8 cellular contexts compared by ENCODE assay signal in genomic region chr4:125317526-125317880, GRCh38. TPM values are rescaled to one million over a fixed set of nuclear protein-coding genes. Genes with fewer than 3 reads are reported as not detected.
DNase-seq lines count a peak whose midpoint lies in the region; ATAC-seq and TF ChIP-seq lines count a peak whose summit lies in the region.

No MANE protein-coding gene starts in this region.

- TF ChIP-seq CTCF in spleen (IDR thresholded peaks at IDR 0.05 in 8 of 11, conservative IDR thresholded peaks at IDR 0.05 in 3 of 11) = peak in 6 of 11 experiments; percentile 23 to 47 (median 34)

- peaks cover 67% of the 10 kb centered on the region for H3K27me3 Mint-ChIP-seq in activated T-cell treated with anti-CD3 and anti-CD28 coated beads, Interleukin-2, amount 50 U/mL, for 24 hours
- peaks cover 7 to 20% (median 9%) of the 10 kb centered on the region in 3 donors for H3K27me3 Mint-ChIP-seq in immature natural killer cell (ENCODE audit: low read depth in 3 of 3)

- H3K9me3 Mint-ChIP-seq in activated T-cell treated with anti-CD3 and anti-CD28 coated beads, Interleukin-2, amount 50 U/mL, for 24 hours = no peaks in the 10 kb centered on the region
- H3K9me3 Mint-ChIP-seq in immature natural killer cell = no peaks in the 10 kb centered on the region

- peak overlapping the region in 7 of 8 donors; percentile 21 to 92 (median 86) for H3K27ac ChIP-seq in spleen

- H3K36me3 Mint-ChIP-seq in activated T-cell treated with anti-CD3 and anti-CD28 coated beads, Interleukin-2, amount 50 U/mL, for 24 hours (ENCODE audit: low read depth) = no peaks in the 10 kb centered on the region
- H3K36me3 Mint-ChIP-seq in immature natural killer cell = peaks cover 5 to 14% (median 13%) of the 10 kb centered on the region in 3 donors

- H3K27ac Mint-ChIP-seq in activated T-cell treated with anti-CD3 and anti-CD28 coated beads, Interleukin-2, amount 50 U/mL, for 24 hours = no peak overlapping the region
- H3K27ac Mint-ChIP-seq in immature natural killer cell = peak overlapping the region in 5 of 6 donors; percentile 27 to 75 (median 45)

- ATAC-seq in HG03378 (IDR thresholded peaks at IDR 0.05; ENCODE audit: unreplicated experiment) (no peak), HG03571 (IDR thresholded peaks at IDR 0.05; ENCODE audit: unreplicated experiment) (no peak), HG02798 (IDR thresholded peaks at IDR 0.05; ENCODE audit: poor library complexity, unreplicated experiment) (no peak)

- H3K4me3 Mint-ChIP-seq in activated T-cell treated with anti-CD3 and anti-CD28 coated beads, Interleukin-2, amount 50 U/mL, for 24 hours = peak overlapping the region; percentile 4
- peak overlapping the region; percentile 93 to 98 (median 96) for H3K4me3 Mint-ChIP-seq in immature natural killer cell

- H3K4me1 Mint-ChIP-seq in activated T-cell treated with anti-CD3 and anti-CD28 coated beads, Interleukin-2, amount 50 U/mL, for 24 hours (ENCODE audit: low read depth) = peaks cover 39% of the 10 kb centered on the region
- H3K4me1 Mint-ChIP-seq in immature natural killer cell = peaks cover 65 to 90% of the 10 kb centered on the region in 2 donors

- DNase-seq in activated T-cell treated with anti-CD3 and anti-CD28 coated beads, Interleukin-2, amount 50 U/mL, for 24 hours = peak; percentile 27
- no peak for DNase-seq in activated T-cell treated with anti-CD3 and anti-CD28 coated beads, Interleukin-2, amount 50 U/mL, for 48 hours
- DNase-seq in astrocyte of the hippocampus (ENCODE audit: low read depth, low spot score) (peak; percentile 66), immature natural killer cell (peak; percentile 46 to 50 (median 50)), spleen (peak; percentile 76)

- H3K4me1 ChIP-seq in spleen = peaks cover 4 to 64% (median 31%) of the 10 kb centered on the region in 6 donors

- no peak for TF ChIP-seq POLR2A in spleen (IDR thresholded peaks at IDR 0.05)

- peaks cover 0 to 56% (median 30%) of the 10 kb centered on the region in 7 donors for H3K27me3 ChIP-seq in spleen (replicated peaks in 1 of 7)

- H3K4me3 ChIP-seq in spleen = peak overlapping the region; percentile 55 to 82 (median 63)

- intact Hi-C loops in spleen (cut with DNase I; ENCODE audit: low total_unique reads) = no loop called here

- 6 to 9% (median 7%) methylated on average over 18 to 23 of the region's 23 CpGs for WGBS in spleen, 5 donors

- no peaks in the 10 kb centered on the region for H3K9me3 ChIP-seq in spleen

- H3K36me3 ChIP-seq in spleen = no peaks in the 10 kb centered on the region

RNA-seq across cellular contexts. Expression of gene FAT4, which starts 2.7 kb away (rescaled TPM):
- polyA plus RNA-seq in immature natural killer cell (1 to 10 TPM in 1 of 3 donors, under 1 TPM in 2; 0.32 to 1.4 (median 0.47) TPM), spleen (under 1 TPM; 0.24 to 0.90 (median 0.41) TPM)
- 10 to 100 TPM; 11.2 to 41.2 (median 26.6) TPM for total RNA-seq in spleen

Comparison
In these comparisons a context has a peak if more than half of its experiments do, and no peak if none do; other contexts are left out.
1. DNase-seq: peak in activated T-cell treated with anti-CD3 and anti-CD28 coated beads, Interleukin-2, amount 50 U/mL, for 24 hours (single experiment), astrocyte of the hippocampus (single experiment), immature natural killer cell (3 of 3) and spleen (single experiment); none in activated T-cell treated with anti-CD3 and anti-CD28 coated beads, Interleukin-2, amount 50 U/mL, for 48 hours (0 of 2).